Comparison of ENCODE assay signal across 1 cellular context in the genomic region with DNA sequence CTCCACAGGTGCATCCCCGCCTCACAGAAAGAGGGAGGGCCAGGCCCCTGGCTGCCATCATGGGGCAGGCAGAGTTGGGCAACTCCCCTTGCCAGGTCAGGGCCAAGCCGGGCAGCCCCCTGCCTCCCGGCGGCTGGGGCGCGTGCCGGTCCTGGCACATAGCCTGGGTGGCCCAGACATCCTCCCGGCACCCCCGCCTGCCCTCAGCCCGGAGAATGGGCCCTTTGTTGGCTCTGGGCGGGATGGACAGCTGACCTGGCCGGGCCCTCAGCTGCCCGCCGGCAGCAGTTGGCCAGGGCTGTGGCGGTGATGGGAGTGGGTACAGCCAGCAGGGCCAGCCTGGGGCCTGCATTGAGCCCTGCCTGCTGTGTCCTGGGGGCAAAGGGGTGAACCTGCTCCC.
TF ChIP-seq lines count a peak whose summit lies in the region.

No MANE protein-coding gene starts in this region.

TF ChIP-seq in H1, 55 proteins besides CTCF, POLR2A, EP300 and RAD21:
- TF ChIP-seq EZH2 (IDR thresholded peaks at IDR 0.05; ENCODE audit: low read depth, low read length, severe bottlenecking) (no peak), TBP (IDR thresholded peaks at IDR 0.05; ENCODE audit: low read depth, low read length) (no peak), SP1 (IDR thresholded peaks at IDR 0.05; ENCODE audit: low read depth, low read length) (no peak), CBX8 (IDR thresholded peaks at IDR 0.05; ENCODE audit: borderline replicate concordance, low read depth, low read length) (no peak), JUN (IDR thresholded peaks at IDR 0.05; ENCODE audit: low read depth, low read length) (no peak), SAP30 (IDR thresholded peaks at IDR 0.05; ENCODE audit: insufficient read depth, insufficient replicate concordance, low read length) (no peak), RNF2 (IDR thresholded peaks at IDR 0.05; ENCODE audit: borderline replicate concordance, low read depth, low read length, missing control alignments, poor library complexity, severe bottlenecking) (no peak), EGR1 (IDR thresholded peaks at IDR 0.05; ENCODE audit: borderline replicate concordance, low read depth, low read length) (no peak), RBBP5 (IDR thresholded peaks at IDR 0.05; ENCODE audit: borderline replicate concordance, low read depth, low read length) (no peak), SRF (IDR thresholded peaks at IDR 0.05; ENCODE audit: low read depth, low read length) (no peak), KDM1A (IDR thresholded peaks at IDR 0.05; ENCODE audit: borderline replicate concordance, low read length) (no peak), SIN3A (conservative IDR thresholded peaks at IDR 0.05 in 1 of 2, IDR thresholded peaks at IDR 0.05 in 1 of 2; ENCODE audit: low read depth in 1 of 2, low read length in 2 of 2) (no peak)
- TF ChIP-seq, protein P1, sequence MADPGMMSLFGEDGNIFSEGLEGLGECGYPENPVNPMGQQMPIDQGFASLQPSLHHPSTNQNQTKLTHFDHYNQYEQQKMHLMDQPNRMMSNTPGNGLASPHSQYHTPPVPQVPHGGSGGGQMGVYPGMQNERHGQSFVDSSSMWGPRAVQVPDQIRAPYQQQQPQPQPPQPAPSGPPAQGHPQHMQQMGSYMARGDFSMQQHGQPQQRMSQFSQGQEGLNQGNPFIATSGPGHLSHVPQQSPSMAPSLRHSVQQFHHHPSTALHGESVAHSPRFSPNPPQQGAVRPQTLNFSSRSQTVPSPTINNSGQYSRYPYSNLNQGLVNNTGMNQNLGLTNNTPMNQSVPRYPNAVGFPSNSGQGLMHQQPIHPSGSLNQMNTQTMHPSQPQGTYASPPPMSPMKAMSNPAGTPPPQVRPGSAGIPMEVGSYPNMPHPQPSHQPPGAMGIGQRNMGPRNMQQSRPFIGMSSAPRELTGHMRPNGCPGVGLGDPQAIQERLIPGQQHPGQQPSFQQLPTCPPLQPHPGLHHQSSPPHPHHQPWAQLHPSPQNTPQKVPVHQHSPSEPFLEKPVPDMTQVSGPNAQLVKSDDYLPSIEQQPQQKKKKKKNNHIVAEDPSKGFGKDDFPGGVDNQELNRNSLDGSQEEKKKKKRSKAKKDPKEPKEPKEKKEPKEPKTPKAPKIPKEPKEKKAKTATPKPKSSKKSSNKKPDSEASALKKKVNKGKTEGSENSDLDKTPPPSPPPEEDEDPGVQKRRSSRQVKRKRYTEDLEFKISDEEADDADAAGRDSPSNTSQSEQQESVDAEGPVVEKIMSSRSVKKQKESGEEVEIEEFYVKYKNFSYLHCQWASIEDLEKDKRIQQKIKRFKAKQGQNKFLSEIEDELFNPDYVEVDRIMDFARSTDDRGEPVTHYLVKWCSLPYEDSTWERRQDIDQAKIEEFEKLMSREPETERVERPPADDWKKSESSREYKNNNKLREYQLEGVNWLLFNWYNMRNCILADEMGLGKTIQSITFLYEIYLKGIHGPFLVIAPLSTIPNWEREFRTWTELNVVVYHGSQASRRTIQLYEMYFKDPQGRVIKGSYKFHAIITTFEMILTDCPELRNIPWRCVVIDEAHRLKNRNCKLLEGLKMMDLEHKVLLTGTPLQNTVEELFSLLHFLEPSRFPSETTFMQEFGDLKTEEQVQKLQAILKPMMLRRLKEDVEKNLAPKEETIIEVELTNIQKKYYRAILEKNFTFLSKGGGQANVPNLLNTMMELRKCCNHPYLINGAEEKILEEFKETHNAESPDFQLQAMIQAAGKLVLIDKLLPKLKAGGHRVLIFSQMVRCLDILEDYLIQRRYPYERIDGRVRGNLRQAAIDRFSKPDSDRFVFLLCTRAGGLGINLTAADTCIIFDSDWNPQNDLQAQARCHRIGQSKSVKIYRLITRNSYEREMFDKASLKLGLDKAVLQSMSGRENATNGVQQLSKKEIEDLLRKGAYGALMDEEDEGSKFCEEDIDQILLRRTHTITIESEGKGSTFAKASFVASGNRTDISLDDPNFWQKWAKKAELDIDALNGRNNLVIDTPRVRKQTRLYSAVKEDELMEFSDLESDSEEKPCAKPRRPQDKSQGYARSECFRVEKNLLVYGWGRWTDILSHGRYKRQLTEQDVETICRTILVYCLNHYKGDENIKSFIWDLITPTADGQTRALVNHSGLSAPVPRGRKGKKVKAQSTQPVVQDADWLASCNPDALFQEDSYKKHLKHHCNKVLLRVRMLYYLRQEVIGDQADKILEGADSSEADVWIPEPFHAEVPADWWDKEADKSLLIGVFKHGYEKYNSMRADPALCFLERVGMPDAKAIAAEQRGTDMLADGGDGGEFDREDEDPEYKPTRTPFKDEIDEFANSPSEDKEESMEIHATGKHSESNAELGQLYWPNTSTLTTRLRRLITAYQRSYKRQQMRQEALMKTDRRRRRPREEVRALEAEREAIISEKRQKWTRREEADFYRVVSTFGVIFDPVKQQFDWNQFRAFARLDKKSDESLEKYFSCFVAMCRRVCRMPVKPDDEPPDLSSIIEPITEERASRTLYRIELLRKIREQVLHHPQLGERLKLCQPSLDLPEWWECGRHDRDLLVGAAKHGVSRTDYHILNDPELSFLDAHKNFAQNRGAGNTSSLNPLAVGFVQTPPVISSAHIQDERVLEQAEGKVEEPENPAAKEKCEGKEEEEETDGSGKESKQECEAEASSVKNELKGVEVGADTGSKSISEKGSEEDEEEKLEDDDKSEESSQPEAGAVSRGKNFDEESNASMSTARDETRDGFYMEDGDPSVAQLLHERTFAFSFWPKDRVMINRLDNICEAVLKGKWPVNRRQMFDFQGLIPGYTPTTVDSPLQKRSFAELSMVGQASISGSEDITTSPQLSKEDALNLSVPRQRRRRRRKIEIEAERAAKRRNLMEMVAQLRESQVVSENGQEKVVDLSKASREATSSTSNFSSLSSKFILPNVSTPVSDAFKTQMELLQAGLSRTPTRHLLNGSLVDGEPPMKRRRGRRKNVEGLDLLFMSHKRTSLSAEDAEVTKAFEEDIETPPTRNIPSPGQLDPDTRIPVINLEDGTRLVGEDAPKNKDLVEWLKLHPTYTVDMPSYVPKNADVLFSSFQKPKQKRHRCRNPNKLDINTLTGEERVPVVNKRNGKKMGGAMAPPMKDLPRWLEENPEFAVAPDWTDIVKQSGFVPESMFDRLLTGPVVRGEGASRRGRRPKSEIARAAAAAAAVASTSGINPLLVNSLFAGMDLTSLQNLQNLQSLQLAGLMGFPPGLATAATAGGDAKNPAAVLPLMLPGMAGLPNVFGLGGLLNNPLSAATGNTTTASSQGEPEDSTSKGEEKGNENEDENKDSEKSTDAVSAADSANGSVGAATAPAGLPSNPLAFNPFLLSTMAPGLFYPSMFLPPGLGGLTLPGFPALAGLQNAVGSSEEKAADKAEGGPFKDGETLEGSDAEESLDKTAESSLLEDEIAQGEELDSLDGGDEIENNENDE (IDR thresholded peaks at IDR 0.05; ENCODE audit: insufficient replicate concordance, low read length): no peak
